In genomic region chr2:238277695-238278094, GRCh38 we compare ENCODE assay signal across 18 cellular contexts. TPM values are rescaled to one million over a fixed set of nuclear protein-coding genes. Genes with fewer than 3 reads are reported as not detected.
DNase-seq lines count a peak whose midpoint lies in the region; ATAC-seq, FAIRE-seq and TF ChIP-seq lines count a peak whose summit lies in the region.
"Had no signal": no experiment of that assay in that cellular context is flagged by ENCODE, and none has a peak within 500 bp of the region (broad histone marks: within the 10 kb centered on the region; RNA-seq: fewer than 3 reads in every experiment).

No MANE protein-coding gene starts in this region.

- H3K27me3 ChIP-seq in BLaER1 = no peaks in the 10 kb centered on the region
- H3K27me3 ChIP-seq in H7 (ENCODE audit: control insufficient read depth, insufficient read depth, low read length) = no peaks in the 10 kb centered on the region
- H3K27me3 ChIP-seq in bronchial epithelial cell (ENCODE audit: control insufficient read depth, insufficient read depth, low read length) = no peaks in the 10 kb centered on the region
- no peaks in the 10 kb centered on the region for H3K27me3 ChIP-seq in mesendoderm (ENCODE audit: insufficient read depth, low read length, poor library complexity)
- H3K27me3 ChIP-seq: breast epithelium, vagina had no signal

- peak; percentile 89 for DNase-seq in H7
- no peak for DNase-seq in bronchial epithelial cell (ENCODE audit: low read depth)
- DNase-seq in mesendoderm = peak; percentile 65
- no peak for DNase-seq in NCI-H345 (lab: John Stamatoyannopoulos, UW)
- DNase-seq in effector memory CD8-positive, alpha-beta T cell = no peak
- no peak for DNase-seq in stimulated activated CD4-positive, alpha-beta T cell treated with anti-CD3 and anti-CD28 coated beads, Interleukin-12 subunit alpha, Interleukin-12 subunit beta, amount 100 ng/mL, for 4 hours
- DNase-seq: activated effector memory CD4-positive, alpha-beta T cell treated with Interleukin-2 at 50 U/mL for 16 hours; kidney glomerular epithelial cell; naive thymus-derived CD4-positive, alpha-beta T cell; NCI-H2029; stimulated activated naive CD4-positive, alpha-beta T cell treated with Interleukin-2 at 50 U/mL for 16 hours had no signal

- WGBS in mesendoderm (ENCODE audit: extremely low coverage, insufficient coverage, low lambda C conversion rate) = no CpG with 5 or more reads among the region's 15 CpGs

- FAIRE-seq in bronchial epithelial cell (lab: Jason Lieb, UNC) = no peak
- FAIRE-seq: frontal cortex had no signal

- no peaks in the 10 kb centered on the region for H3K79me2 ChIP-seq in mesendoderm (ENCODE audit: control insufficient read depth, insufficient read depth, low read length)

- H3K4me3 ChIP-seq in BLaER1 (no peak overlapping the region), H7 (ENCODE audit: insufficient read depth, low read depth, low read length) (no peak overlapping the region), bronchial epithelial cell (ENCODE audit: low read depth, low read length) (no peak overlapping the region), mesendoderm (ENCODE audit: low read length) (no peak overlapping the region)
- H3K4me3 ChIP-seq: breast epithelium, HAP-1, SK-N-MC, vagina had no signal

- ATAC-seq in effector memory CD8-positive, alpha-beta T cell (replicated peaks) = no peak
- ATAC-seq: naive thymus-derived CD4-positive, alpha-beta T cell had no signal

- no peak overlapping the region for H2AK5ac ChIP-seq in mesendoderm (ENCODE audit: low read length)

- no peak overlapping the region for H3K4me3 Mint-ChIP-seq in effector memory CD8-positive, alpha-beta T cell
- H3K4me3 Mint-ChIP-seq: naive thymus-derived CD4-positive, alpha-beta T cell had no signal

- no peak overlapping the region for H2BK5ac ChIP-seq in mesendoderm (ENCODE audit: low read length)

- H3K27ac ChIP-seq in BLaER1 = 0 out of 2 replicates have a peak overlapping the region, but pooled peaks have one; percentile 40
- no peak overlapping the region for H3K27ac ChIP-seq in mesendoderm (ENCODE audit: low read depth, low read length)
- H3K27ac ChIP-seq: HL-60, SK-N-MC, vagina had no signal

- TF ChIP-seq CTCF in bronchial epithelial cell (IDR thresholded peaks at IDR 0.05; ENCODE audit: insufficient read depth, low read length, severe bottlenecking) = peak; percentile 25

- H3K4ac ChIP-seq in mesendoderm (ENCODE audit: low read depth, low read length) = no peak overlapping the region

- no peak overlapping the region for H2BK120ac ChIP-seq in mesendoderm (ENCODE audit: low read depth, low read length)

- H2BK15ac ChIP-seq in mesendoderm (replicated peaks; ENCODE audit: low read depth) = no peak overlapping the region

- H3K18ac ChIP-seq in mesendoderm (ENCODE audit: low read length) = no peak overlapping the region

- H3K23ac ChIP-seq in mesendoderm (ENCODE audit: low read length) = no peak overlapping the region

- no peak overlapping the region for H4K5ac ChIP-seq in mesendoderm (ENCODE audit: low read length)

- H3K27ac Mint-ChIP-seq in effector memory CD8-positive, alpha-beta T cell = no peak overlapping the region

- no peak overlapping the region for H3K9ac ChIP-seq in BLaER1
- H3K9ac ChIP-seq in mesendoderm (ENCODE audit: low read length) = no peak overlapping the region

- H3K9me3 Mint-ChIP-seq in effector memory CD8-positive, alpha-beta T cell = no peaks in the 10 kb centered on the region

- no peak overlapping the region for H3K56ac ChIP-seq in mesendoderm (ENCODE audit: low read length)

- H3K4me1 ChIP-seq in BLaER1 (peaks cover 46% of the 10 kb centered on the region), mesendoderm (ENCODE audit: control insufficient read depth, low read depth, low read length) (no peaks in the 10 kb centered on the region)
- H3K4me1 ChIP-seq: HAP-1 had no signal

- peaks cover 62% of the 10 kb centered on the region for H3K36me3 ChIP-seq in BLaER1
- no peaks in the 10 kb centered on the region; the same call in 1 of the 2 replicates for H3K36me3 ChIP-seq in H7 (replicated peaks; ENCODE audit: control insufficient read depth, insufficient read depth, low read length)
- peaks cover 26% of the 10 kb centered on the region for H3K36me3 ChIP-seq in bronchial epithelial cell (ENCODE audit: control insufficient read depth, insufficient read depth, low read length)
- H3K36me3 ChIP-seq in mesendoderm (ENCODE audit: control insufficient read depth, insufficient read depth, low read length) = no peaks in the 10 kb centered on the region

- H4K20me1 ChIP-seq in BLaER1 = peaks cover 67% of the 10 kb centered on the region

- peaks cover 10 to 17% of the 10 kb centered on the region in 2 donors for H3K4me1 Mint-ChIP-seq in effector memory CD8-positive, alpha-beta T cell (ENCODE audit: low read depth in 2 of 2)

- H4K8ac ChIP-seq in mesendoderm (ENCODE audit: low read depth, low read length) = no peak overlapping the region

- H3K9me3 ChIP-seq in BLaER1 = peaks cover 16% of the 10 kb centered on the region
- H3K9me3 ChIP-seq: breast epithelium, HAP-1, vagina had no signal

- peaks cover 41% of the 10 kb centered on the region for H3K36me3 Mint-ChIP-seq in effector memory CD8-positive, alpha-beta T cell (ENCODE audit: insufficient read depth)

- peaks cover 3% of the 10 kb centered on the region for H3K79me1 ChIP-seq in mesendoderm (ENCODE audit: low read length)

- H3K4me2 ChIP-seq in BLaER1 (no peak overlapping the region), mesendoderm (ENCODE audit: low read length) (no peak overlapping the region)

- H3K27me3 Mint-ChIP-seq in effector memory CD8-positive, alpha-beta T cell = no peaks in the 10 kb centered on the region
- H3K27me3 Mint-ChIP-seq: naive thymus-derived CD4-positive, alpha-beta T cell had no signal

RNA-seq across cellular contexts. Expression of gene PER2, which starts 10.7 kb away (rescaled TPM):
- total RNA-seq in H7 (2014; rRNA removed; shearing (Covaris generic)) = 3.6 and 4.8 TPM in 2 replicates
- 11.3 and 19.1 TPM in 2 replicates for total RNA-seq in bronchial epithelial cell
- 2.2 TPM for polyA plus RNA-seq in mesendoderm (2013, experiment 1 of 2)
- 2.0 TPM for polyA plus RNA-seq in mesendoderm (2013, experiment 2 of 2)

RNA-seq across cellular contexts. Expression of gene HES6, which starts 37.9 kb away (rescaled TPM):
- total RNA-seq in H7 (2014; rRNA removed; shearing (Covaris generic)) = 52.2 and 67.4 TPM in 2 replicates
- total RNA-seq in bronchial epithelial cell = 36.1 and 44.3 TPM in 2 replicates
- polyA plus RNA-seq in mesendoderm (2013, experiment 1 of 2) = 14.7 TPM
- polyA plus RNA-seq in mesendoderm (2013, experiment 2 of 2) = 14.6 TPM

RNA-seq across cellular contexts. Expression of gene TRAF3IP1, which starts 42.6 kb away (rescaled TPM):
- 3.9 and 9.5 TPM in 2 replicates for total RNA-seq in H7 (2014; rRNA removed; shearing (Covaris generic))
- 9.2 and 11.4 TPM in 2 replicates for total RNA-seq in bronchial epithelial cell
- 11.7 TPM for polyA plus RNA-seq in mesendoderm (2013, experiment 1 of 2)
- polyA plus RNA-seq in mesendoderm (2013, experiment 2 of 2) = 12.0 TPM

Comparison
In these comparisons a context has a peak if more than half of its experiments do, and no peak if none do; other contexts are left out.
1. DNase-seq: peak in H7 (single experiment) and mesendoderm (single experiment); none in bronchial epithelial cell (single experiment), NCI-H345 (single experiment), effector memory CD8-positive, alpha-beta T cell (0 of 3) and stimulated activated CD4-positive, alpha-beta T cell treated with anti-CD3 and anti-CD28 coated beads, Interleukin-12 subunit alpha, Interleukin-12 subunit beta, amount 100 ng/mL, for 4 hours (single experiment).